In genomic region chr12:48086327-48086726, GRCh38 we compare ENCODE assay signal across 22 cellular contexts. TPM values are rescaled to one million over a fixed set of nuclear protein-coding genes. Genes with fewer than 3 reads are reported as not detected.
DNase-seq lines count a peak whose midpoint lies in the region; ATAC-seq, FAIRE-seq and TF ChIP-seq lines count a peak whose summit lies in the region.
"Had no signal": no experiment of that assay in that cellular context is flagged by ENCODE, and none has a peak within 500 bp of the region (broad histone marks: within the 10 kb centered on the region; RNA-seq: fewer than 3 reads in every experiment).

No MANE protein-coding gene starts in this region.

- ATAC-seq in stimulated activated naive B cell treated with anti-CD40 and anti-IgM and Interleukin-4, amounts not matched to agents 10 μg/mL and 1 μg/mL and 100 μg/mL, for 72 hours (replicated peaks), result peak; percentile 70 to 76
- ATAC-seq: CD8-positive, alpha-beta T cell had no signal

- no peaks in the 10 kb centered on the region for H3K9me3 Mint-ChIP-seq in activated T-helper 1 cell treated with anti-CD3 and anti-CD28 coated beads, Interleukin-12 subunit alpha, Interleukin-12 subunit beta, Interleukin-2, Interleukin-4 antibody, amounts not matched to agents 30 ng/mL and 10 ng/mL and 1 ng/mL, durations not matched to agents 14 hours and 24 hours and 36 hours
- H3K9me3 Mint-ChIP-seq in stimulated activated naive B cell treated with anti-CD40 and anti-IgM and Interleukin-4, amounts not matched to agents 10 μg/mL and 1 μg/mL and 100 μg/mL, for 72 hours, result no peaks in the 10 kb centered on the region
- H3K9me3 Mint-ChIP-seq: CD4-positive, CD25-positive, alpha-beta regulatory T cell; CD8-positive, alpha-beta T cell had no signal

- DNase-seq in GM12891 (ENCODE audit: insufficient read length, low spot score) (no peak), Karpas-422 (no peak), ovary (no peak), AG20443 (ENCODE audit: low spot score) (no peak)
- DNase-seq in activated T-helper 1 cell treated with anti-CD3 and anti-CD28 coated beads, Interleukin-12 subunit alpha, Interleukin-12 subunit beta, Interleukin-2, Interleukin-4 antibody, amounts not matched to agents 30 ng/mL and 10 ng/mL and 1 ng/mL, durations not matched to agents 14 hours and 24 hours and 36 hours (ENCODE audit: low spot score), result no peak
- DNase-seq in stimulated activated naive B cell treated with anti-CD40 and anti-IgM and Interleukin-4, amounts not matched to agents 10 μg/mL and 1 μg/mL and 100 μg/mL, for 72 hours, result no peak
- DNase-seq: Caco-2; CD4-positive, CD25-positive, alpha-beta regulatory T cell; CD8-positive, alpha-beta T cell; DMS 273 treated with DMSO at 0.1 percent for 48 hours; DMS79; EL; GDM1; GM23248; H7; HCEC 1CT had no signal

- no peaks in the 10 kb centered on the region for H3K27me3 ChIP-seq in Karpas-422 (ENCODE audit: low read length)
- no peaks in the 10 kb centered on the region for H3K27me3 ChIP-seq in ovary
- H3K27me3 ChIP-seq: BLaER1 had no signal

- no peak for TF ChIP-seq CTCF in ovary (IDR thresholded peaks at IDR 0.05)

- H3K4me2 ChIP-seq in Karpas-422 (ENCODE audit: low read depth, low read length, poor library complexity, severe bottlenecking), result no peak overlapping the region
- H3K4me2 ChIP-seq: BLaER1 had no signal

- H3K79me2 ChIP-seq in Karpas-422 (ENCODE audit: low read length), result peaks cover 13% of the 10 kb centered on the region; the same call in 1 of the 2 replicates

- H3K4me1 ChIP-seq in Karpas-422 (ENCODE audit: low read length), result peaks cover 46% of the 10 kb centered on the region
- no peaks in the 10 kb centered on the region for H3K4me1 ChIP-seq in ovary (ENCODE audit: insufficient read depth)
- H3K4me1 ChIP-seq: Caco-2 had no signal

- no peak for TF ChIP-seq EP300 in ovary (IDR thresholded peaks at IDR 0.05)

- WGBS in ovary, 3 donors, result 88 to 90% (median 88%) methylated on average over 3 of the region's 3 CpGs

- TF ChIP-seq POLR2A in GM12891 (IDR thresholded peaks at IDR 0.05; ENCODE audit: low read depth, low read length) (no peak), ovary (IDR thresholded peaks at IDR 0.05) (no peak)

- H3K9me3 ChIP-seq in Karpas-422 (ENCODE audit: low read length) (no peaks in the 10 kb centered on the region), ovary (no peaks in the 10 kb centered on the region)
- H3K9me3 ChIP-seq: BLaER1, Caco-2 had no signal

- H3K9ac ChIP-seq in Karpas-422 (ENCODE audit: low read length), result no peak overlapping the region
- H3K9ac ChIP-seq: BLaER1, GM23248 had no signal

- H3K27me3 Mint-ChIP-seq in activated T-helper 1 cell treated with anti-CD3 and anti-CD28 coated beads, Interleukin-12 subunit alpha, Interleukin-12 subunit beta, Interleukin-2, Interleukin-4 antibody, amounts not matched to agents 30 ng/mL and 10 ng/mL and 1 ng/mL, durations not matched to agents 14 hours and 24 hours and 36 hours (ENCODE audit: insufficient read depth), result no peaks in the 10 kb centered on the region
- H3K27me3 Mint-ChIP-seq in stimulated activated naive B cell treated with anti-CD40 and anti-IgM and Interleukin-4, amounts not matched to agents 10 μg/mL and 1 μg/mL and 100 μg/mL, for 72 hours, result no peaks in the 10 kb centered on the region
- H3K27me3 Mint-ChIP-seq: B cell; CD4-positive, CD25-positive, alpha-beta regulatory T cell had no signal

- no peak overlapping the region for H2AFZ ChIP-seq in Karpas-422 (ENCODE audit: low read length)
- H2AFZ ChIP-seq: GM23248 had no signal

- peaks cover 43% of the 10 kb centered on the region for H3K36me3 Mint-ChIP-seq in activated T-helper 1 cell treated with anti-CD3 and anti-CD28 coated beads, Interleukin-12 subunit alpha, Interleukin-12 subunit beta, Interleukin-2, Interleukin-4 antibody, amounts not matched to agents 30 ng/mL and 10 ng/mL and 1 ng/mL, durations not matched to agents 14 hours and 24 hours and 36 hours (ENCODE audit: low read depth)
- peaks cover 26 to 33% of the 10 kb centered on the region in 2 donors for H3K36me3 Mint-ChIP-seq in stimulated activated naive B cell treated with anti-CD40 and anti-IgM and Interleukin-4, amounts not matched to agents 10 μg/mL and 1 μg/mL and 100 μg/mL, for 72 hours

- H3K9me2 ChIP-seq in Karpas-422 (replicated peaks; ENCODE audit: insufficient read depth, low read length), result no peaks in the 10 kb centered on the region

- H3K36me3 ChIP-seq in Karpas-422 (ENCODE audit: insufficient read depth, low read length), result peaks cover 44% of the 10 kb centered on the region
- no peaks in the 10 kb centered on the region for H3K36me3 ChIP-seq in ovary

- H4K20me1 ChIP-seq in Karpas-422 (ENCODE audit: insufficient read depth, low read depth, low read length), result no peaks in the 10 kb centered on the region
- H4K20me1 ChIP-seq: BLaER1 had no signal

- intact Hi-C loops in activated T-helper 1 cell treated with anti-CD3 and anti-CD28 coated beads, Interleukin-12 subunit alpha, Interleukin-12 subunit beta, Interleukin-2, Interleukin-4 antibody, amounts not matched to agents 30 ng/mL and 10 ng/mL and 1 ng/mL, durations not matched to agents 14 hours and 24 hours and 36 hours (cut with micrococcal nuclease), result no loop called here
- intact Hi-C loops in ovary (cut with DNase I), result loop anchor here in 3 of 4 donors (10.0 kb wide), 1 partner anchor 78 kb away; no protein-coding TSS in a partner anchor

- no peaks in the 10 kb centered on the region for H3K4me1 Mint-ChIP-seq in activated T-helper 1 cell treated with anti-CD3 and anti-CD28 coated beads, Interleukin-12 subunit alpha, Interleukin-12 subunit beta, Interleukin-2, Interleukin-4 antibody, amounts not matched to agents 30 ng/mL and 10 ng/mL and 1 ng/mL, durations not matched to agents 14 hours and 24 hours and 36 hours (ENCODE audit: low read depth)
- H3K4me1 Mint-ChIP-seq in stimulated activated naive B cell treated with anti-CD40 and anti-IgM and Interleukin-4, amounts not matched to agents 10 μg/mL and 1 μg/mL and 100 μg/mL, for 72 hours, result peaks cover 9 to 19% of the 10 kb centered on the region in 2 donors

- H3K4me3 ChIP-seq in Karpas-422 (ENCODE audit: low read length) (no peak overlapping the region), ovary (no peak overlapping the region)
- H3K4me3 ChIP-seq: BLaER1, GM23248 had no signal

- H3K27ac Mint-ChIP-seq in activated T-helper 1 cell treated with anti-CD3 and anti-CD28 coated beads, Interleukin-12 subunit alpha, Interleukin-12 subunit beta, Interleukin-2, Interleukin-4 antibody, amounts not matched to agents 30 ng/mL and 10 ng/mL and 1 ng/mL, durations not matched to agents 14 hours and 24 hours and 36 hours, result peak overlapping the region; percentile 58
- H3K27ac Mint-ChIP-seq in stimulated activated naive B cell treated with anti-CD40 and anti-IgM and Interleukin-4, amounts not matched to agents 10 μg/mL and 1 μg/mL and 100 μg/mL, for 72 hours, result no peak overlapping the region
- H3K27ac Mint-ChIP-seq: B cell; CD4-positive, CD25-positive, alpha-beta regulatory T cell; CD8-positive, alpha-beta T cell had no signal

- H3K4me3 Mint-ChIP-seq in activated T-helper 1 cell treated with anti-CD3 and anti-CD28 coated beads, Interleukin-12 subunit alpha, Interleukin-12 subunit beta, Interleukin-2, Interleukin-4 antibody, amounts not matched to agents 30 ng/mL and 10 ng/mL and 1 ng/mL, durations not matched to agents 14 hours and 24 hours and 36 hours, result no peak overlapping the region
- H3K4me3 Mint-ChIP-seq in stimulated activated naive B cell treated with anti-CD40 and anti-IgM and Interleukin-4, amounts not matched to agents 10 μg/mL and 1 μg/mL and 100 μg/mL, for 72 hours, result no peak overlapping the region
- H3K4me3 Mint-ChIP-seq: B cell; CD4-positive, CD25-positive, alpha-beta regulatory T cell; CD8-positive, alpha-beta T cell had no signal

- peak overlapping the region; percentile 11; the same call in 1 of the 2 replicates for H3K27ac ChIP-seq in Karpas-422 (ENCODE audit: low read length)
- H3K27ac ChIP-seq in ovary, result no peak overlapping the region
- H3K27ac ChIP-seq: BLaER1, C4-2B, GM23248 had no signal

- peak; percentile 5 for FAIRE-seq in GM12891 (lab: Jason Lieb, UNC)
- FAIRE-seq: D721Med, GM12892, H1 had no signal

TF ChIP-seq in GM12891, 5 proteins besides CTCF, POLR2A, EP300 and RAD21:
- TF ChIP-seq POU2F2 (IDR thresholded peaks at IDR 0.05; ENCODE audit: low read depth, low read length), result no peak
- TF ChIP-seq POLR2AphosphoS5 (IDR thresholded peaks at IDR 0.05; ENCODE audit: low read depth, low read length), result no peak
- peak; percentile 46; the same call in 1 of the 2 replicates for TF ChIP-seq SPI1 (IDR thresholded peaks at IDR 0.05; ENCODE audit: low read depth, low read length)
TF ChIP-seq in GM12891: peak in this region for 1.

RNA-seq across cellular contexts. Expression of gene SENP1, which starts 19.6 kb away (rescaled TPM):
- polyA plus RNA-seq in GM12891 (2012; ENCODE audit: low read depth, missing spikeins), result 9.4 TPM
- 20.1 and 44.5 TPM in 2 replicates for total RNA-seq in Karpas-422 (2014; rRNA removed; shearing (Covaris generic); ENCODE audit: low replicate concordance)
- 51.3 and 52.2 TPM in 2 replicates for total RNA-seq in activated T-helper 1 cell treated with anti-CD3 and anti-CD28 coated beads, Interleukin-12 subunit alpha, Interleukin-12 subunit beta, Interleukin-2, Interleukin-4 antibody, amounts not matched to agents 30 ng/mL and 10 ng/mL and 1 ng/mL, durations not matched to agents 14 hours and 24 hours and 36 hours
- total RNA-seq in ovary, result 10 to 100 TPM; 14.7 to 28.9 (median 21.6) TPM
- polyA plus RNA-seq in ovary, result 10 to 100 TPM in 1 of 2 donors, 1 to 10 TPM in 1; 6.2 to 10.4 TPM

RNA-seq across cellular contexts. Expression of gene PFKM, which starts 32.8 kb away (rescaled TPM):
- 63.7 TPM for polyA plus RNA-seq in GM12891 (2012; ENCODE audit: low read depth, missing spikeins)
- total RNA-seq in Karpas-422 (2014; rRNA removed; shearing (Covaris generic); ENCODE audit: low replicate concordance), result 71.4 and 96.7 TPM in 2 replicates
- total RNA-seq in activated T-helper 1 cell treated with anti-CD3 and anti-CD28 coated beads, Interleukin-12 subunit alpha, Interleukin-12 subunit beta, Interleukin-2, Interleukin-4 antibody, amounts not matched to agents 30 ng/mL and 10 ng/mL and 1 ng/mL, durations not matched to agents 14 hours and 24 hours and 36 hours, result 59.7 and 68.4 TPM in 2 replicates
- 100 to 1,000 TPM in 4 of 7 donors, 10 to 100 TPM in 3; 43.0 to 133 (median 111) TPM for total RNA-seq in ovary
- 10 to 100 TPM; 60.8 to 80.9 TPM for polyA plus RNA-seq in ovary
